ENCODE assay signal across 1 cellular context in the genomic region with DNA sequence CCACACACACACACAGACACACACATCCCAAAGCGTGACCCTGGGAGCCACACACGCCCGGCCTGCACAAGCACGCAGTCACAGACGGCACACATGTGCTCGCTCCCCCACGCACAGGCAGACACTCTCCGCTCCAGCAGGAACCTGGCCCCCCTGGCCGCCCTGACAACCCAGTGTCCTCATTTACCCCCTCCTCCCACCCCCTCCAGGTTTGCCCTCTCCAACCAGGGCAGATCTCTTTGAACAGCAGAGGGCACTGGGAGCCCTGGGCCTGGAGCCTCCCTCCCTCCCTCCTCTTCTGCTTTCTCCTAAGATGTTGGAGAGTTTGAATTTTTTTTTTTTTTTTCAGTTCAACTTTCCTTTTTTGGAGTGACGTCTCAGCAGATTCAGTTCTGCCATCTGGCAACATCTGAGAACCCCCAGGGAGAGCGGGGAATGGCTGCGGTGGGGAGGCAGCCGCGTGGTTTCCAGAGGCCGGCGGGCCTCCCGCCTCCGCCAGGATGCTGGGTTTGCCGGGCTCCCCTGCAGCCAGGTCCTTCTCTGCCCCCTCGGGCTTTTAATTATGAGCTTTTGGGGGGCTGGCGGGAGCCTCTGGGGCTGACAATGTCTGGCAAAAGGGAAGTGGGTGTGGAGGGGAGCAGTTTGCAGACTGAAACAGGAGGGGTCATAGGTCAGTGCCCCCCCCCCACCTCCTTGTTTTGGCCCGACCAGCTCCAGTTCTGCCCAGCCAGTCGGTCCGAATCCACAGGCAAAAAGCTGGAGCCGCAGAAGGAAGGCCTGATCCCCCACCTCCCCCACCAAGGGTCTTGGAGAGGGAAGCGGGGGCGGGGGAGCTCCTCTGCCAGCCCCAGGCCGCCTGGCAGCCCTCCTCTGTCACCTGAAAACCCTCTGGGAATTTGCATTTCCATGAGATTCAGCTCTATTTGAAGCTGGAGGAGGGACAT.
A peak's percentile ranks its signal among the peaks of the same experiment; 100 is the strongest.
TF ChIP-seq lines count a peak whose summit lies in the region.

No MANE protein-coding gene starts in this region.

TF ChIP-seq in HEK293, 187 proteins besides CTCF, POLR2A, EP300 and RAD21 (continued from another document):
- TF ChIP-seq, protein P1, sequence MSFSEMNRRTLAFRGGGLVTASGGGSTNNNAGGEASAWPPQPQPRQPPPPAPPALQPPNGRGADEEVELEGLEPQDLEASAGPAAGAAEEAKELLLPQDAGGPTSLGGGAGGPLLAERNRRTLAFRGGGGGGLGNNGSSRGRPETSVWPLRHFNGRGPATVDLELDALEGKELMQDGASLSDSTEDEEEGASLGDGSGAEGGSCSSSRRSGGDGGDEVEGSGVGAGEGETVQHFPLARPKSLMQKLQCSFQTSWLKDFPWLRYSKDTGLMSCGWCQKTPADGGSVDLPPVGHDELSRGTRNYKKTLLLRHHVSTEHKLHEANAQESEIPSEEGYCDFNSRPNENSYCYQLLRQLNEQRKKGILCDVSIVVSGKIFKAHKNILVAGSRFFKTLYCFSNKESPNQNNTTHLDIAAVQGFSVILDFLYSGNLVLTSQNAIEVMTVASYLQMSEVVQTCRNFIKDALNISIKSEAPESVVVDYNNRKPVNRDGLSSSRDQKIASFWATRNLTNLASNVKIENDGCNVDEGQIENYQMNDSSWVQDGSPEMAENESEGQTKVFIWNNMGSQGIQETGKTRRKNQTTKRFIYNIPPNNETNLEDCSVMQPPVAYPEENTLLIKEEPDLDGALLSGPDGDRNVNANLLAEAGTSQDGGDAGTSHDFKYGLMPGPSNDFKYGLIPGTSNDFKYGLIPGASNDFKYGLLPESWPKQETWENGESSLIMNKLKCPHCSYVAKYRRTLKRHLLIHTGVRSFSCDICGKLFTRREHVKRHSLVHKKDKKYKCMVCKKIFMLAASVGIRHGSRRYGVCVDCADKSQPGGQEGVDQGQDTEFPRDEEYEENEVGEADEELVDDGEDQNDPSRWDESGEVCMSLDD (tag by site-specific recombination; IDR thresholded peaks at IDR 0.05): peak; percentile 60; the same call in 1 of the 2 replicates
- TF ChIP-seq ZNF624 (tag by site-specific recombination; IDR thresholded peaks at IDR 0.05) (no peak), ZBTB7A (tag by site-specific recombination; IDR thresholded peaks at IDR 0.05; ENCODE audit: low read depth) (no peak), ZNF148 (tag by site-specific recombination; IDR thresholded peaks at IDR 0.05; ENCODE audit: borderline replicate concordance) (no peak), PRDM1 (tag by site-specific recombination; IDR thresholded peaks at IDR 0.05) (peak; percentile 94), ZNF701 (tag by site-specific recombination; IDR thresholded peaks at IDR 0.05) (no peak), BCL11B (tag by site-specific recombination; IDR thresholded peaks at IDR 0.05; ENCODE audit: low read depth) (no peak), ZNF112 (tag by site-specific recombination; IDR thresholded peaks at IDR 0.05) (no peak), OSR2 (tag by site-specific recombination; IDR thresholded peaks at IDR 0.05) (no peak), KLF10 (tag by site-specific recombination; IDR thresholded peaks at IDR 0.05) (peak; percentile 61; the same call in 1 of the 2 replicates), ZNF777 (tag by site-specific recombination; IDR thresholded peaks at IDR 0.05; ENCODE audit: borderline replicate concordance) (0 out of 2 replicates have a peak, but pooled peaks have one; percentile 19), ZNF529 (tag by site-specific recombination; IDR thresholded peaks at IDR 0.05; ENCODE audit: insufficient replicate concordance) (no peak), ZNF354C (tag by site-specific recombination; IDR thresholded peaks at IDR 0.05; ENCODE audit: borderline replicate concordance, low read depth) (no peak), ZBTB8A (tag by site-specific recombination; IDR thresholded peaks at IDR 0.05) (peak; percentile 52; the same call in 1 of the 2 replicates), SETDB1 (IDR thresholded peaks at IDR 0.05; ENCODE audit: insufficient read length, low read length) (no peak), ZNF394 (tag by site-specific recombination; IDR thresholded peaks at IDR 0.05; ENCODE audit: borderline replicate concordance) (no peak), GLIS1 (tag by site-specific recombination; IDR thresholded peaks at IDR 0.05) (peak; percentile 98), ZFP3 (tag by site-specific recombination; IDR thresholded peaks at IDR 0.05; ENCODE audit: low read depth) (no peak), ZNF248 (tag by site-specific recombination; IDR thresholded peaks at IDR 0.05) (no peak), SP3 (tag by site-specific recombination; IDR thresholded peaks at IDR 0.05) (no peak), ZNF302 (tag by site-specific recombination; IDR thresholded peaks at IDR 0.05; ENCODE audit: low read depth) (no peak), REPIN1 (tag by site-specific recombination; IDR thresholded peaks at IDR 0.05; ENCODE audit: low read depth) (no peak), ZNF560 (tag by site-specific recombination; IDR thresholded peaks at IDR 0.05; ENCODE audit: borderline replicate concordance) (no peak), ZSCAN16 (tag by site-specific recombination; IDR thresholded peaks at IDR 0.05) (no peak), ZNF174 (tag by site-specific recombination; IDR thresholded peaks at IDR 0.05) (no peak), ZNF24 (tag by site-specific recombination; IDR thresholded peaks at IDR 0.05) (0 out of 2 replicates have a peak, but pooled peaks have one; percentile 23), KLF16 (tag by site-specific recombination; IDR thresholded peaks at IDR 0.05) (no peak), ZNF423 (tag by site-specific recombination; IDR thresholded peaks at IDR 0.05) (no peak)
- TF ChIP-seq, protein P2, sequence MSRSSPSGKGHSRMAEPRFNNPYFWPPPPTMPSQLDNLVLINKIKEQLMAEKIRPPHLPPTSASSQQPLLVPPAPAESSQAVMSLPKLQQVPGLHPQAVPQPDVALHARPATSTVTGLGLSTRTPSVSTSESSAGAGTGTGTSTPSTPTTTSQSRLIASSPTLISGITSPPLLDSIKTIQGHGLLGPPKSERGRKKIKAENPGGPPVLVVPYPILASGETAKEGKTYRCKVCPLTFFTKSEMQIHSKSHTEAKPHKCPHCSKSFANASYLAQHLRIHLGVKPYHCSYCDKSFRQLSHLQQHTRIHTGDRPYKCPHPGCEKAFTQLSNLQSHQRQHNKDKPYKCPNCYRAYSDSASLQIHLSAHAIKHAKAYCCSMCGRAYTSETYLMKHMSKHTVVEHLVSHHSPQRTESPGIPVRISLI (tag by site-specific recombination; IDR thresholded peaks at IDR 0.05): peak; percentile 85
- TF ChIP-seq, protein P3, sequence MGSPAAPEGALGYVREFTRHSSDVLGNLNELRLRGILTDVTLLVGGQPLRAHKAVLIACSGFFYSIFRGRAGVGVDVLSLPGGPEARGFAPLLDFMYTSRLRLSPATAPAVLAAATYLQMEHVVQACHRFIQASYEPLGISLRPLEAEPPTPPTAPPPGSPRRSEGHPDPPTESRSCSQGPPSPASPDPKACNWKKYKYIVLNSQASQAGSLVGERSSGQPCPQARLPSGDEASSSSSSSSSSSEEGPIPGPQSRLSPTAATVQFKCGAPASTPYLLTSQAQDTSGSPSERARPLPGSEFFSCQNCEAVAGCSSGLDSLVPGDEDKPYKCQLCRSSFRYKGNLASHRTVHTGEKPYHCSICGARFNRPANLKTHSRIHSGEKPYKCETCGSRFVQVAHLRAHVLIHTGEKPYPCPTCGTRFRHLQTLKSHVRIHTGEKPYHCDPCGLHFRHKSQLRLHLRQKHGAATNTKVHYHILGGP (tag by site-specific recombination; IDR thresholded peaks at IDR 0.05): no peak
